ENCODE assay signal across 15 cellular contexts in genomic region chr3:133973249-133973980, GRCh38.
DNase-seq lines count a peak whose midpoint lies in the region; TF ChIP-seq lines count a peak whose summit lies in the region.
"Had no signal": no experiment of that assay in that cellular context is flagged by ENCODE, and none has a peak within 500 bp of the region (broad histone marks: within the 10 kb centered on the region; RNA-seq: fewer than 3 reads in every experiment).

No MANE protein-coding gene starts in this region.

- H3K36me3 Mint-ChIP-seq in nephron progenitor cell (ENCODE audit: low read depth), result peaks cover 51% of the 10 kb centered on the region
- H3K36me3 Mint-ChIP-seq: T-cell had no signal

- peaks cover 14% of the 10 kb centered on the region for H3K9me3 Mint-ChIP-seq in nephron progenitor cell

- TF ChIP-seq CTCF in LNCaP clone FGC (IDR thresholded peaks at IDR 0.05; ENCODE audit: control insufficient read depth, extremely low read depth, insufficient read depth) (no peak), nephron progenitor cell (IDR thresholded peaks at IDR 0.05) (no peak)

- H3K27ac Mint-ChIP-seq in nephron progenitor cell, result no peak overlapping the region
- H3K27ac Mint-ChIP-seq: HFFc6, T-cell had no signal

- H3K4me3 ChIP-seq in LNCaP clone FGC (ENCODE audit: low read depth, low read length), result no peak overlapping the region
- H3K4me3 ChIP-seq: PC-9 had no signal

- DNase-seq in GM04503 (ENCODE audit: low read depth), result peak; percentile 49
- DNase-seq in LNCaP clone FGC (ENCODE audit: low read depth), result peak; percentile 39
- peak; percentile 71 for DNase-seq in fibroblast of gingiva (ENCODE audit: low read depth)
- DNase-seq in stromal cell of bone marrow (ENCODE audit: low read depth), result peak; percentile 34
- no peak for DNase-seq in stimulated activated naive CD4-positive, alpha-beta T cell treated with Interleukin-2 at 50 U/mL for 16 hours (lab: John Stamatoyannopoulos, UW)
- no peak for DNase-seq in hepatic stellate cell (ENCODE audit: low spot score)
- no peak for DNase-seq in nephron progenitor cell
- DNase-seq: C1 segment of cervical spinal cord, HFFc6, Karpas-422, NCI-H146, NCI-H226, NCI-H526, PC-9, T-cell had no signal

- H3K27me3 Mint-ChIP-seq in nephron progenitor cell (ENCODE audit: low read depth, poor library complexity), result peaks cover 9% of the 10 kb centered on the region

- no peak overlapping the region for H3K4me3 Mint-ChIP-seq in nephron progenitor cell
- H3K4me3 Mint-ChIP-seq: HFFc6, T-cell had no signal

- peaks cover 22% of the 10 kb centered on the region for H3K4me1 Mint-ChIP-seq in nephron progenitor cell
- H3K4me1 Mint-ChIP-seq: T-cell had no signal

Comparison
In these comparisons a context has a peak if more than half of its experiments do, and no peak if none do; other contexts are left out.
1. DNase-seq: peak in GM04503 (single experiment), LNCaP clone FGC (single experiment), fibroblast of gingiva (single experiment) and stromal cell of bone marrow (single experiment); none in stimulated activated naive CD4-positive, alpha-beta T cell treated with Interleukin-2 at 50 U/mL for 16 hours (single experiment), hepatic stellate cell (single experiment) and nephron progenitor cell (single experiment).